Comparison of ENCODE assay signal across 1 cellular context in the genomic region with DNA sequence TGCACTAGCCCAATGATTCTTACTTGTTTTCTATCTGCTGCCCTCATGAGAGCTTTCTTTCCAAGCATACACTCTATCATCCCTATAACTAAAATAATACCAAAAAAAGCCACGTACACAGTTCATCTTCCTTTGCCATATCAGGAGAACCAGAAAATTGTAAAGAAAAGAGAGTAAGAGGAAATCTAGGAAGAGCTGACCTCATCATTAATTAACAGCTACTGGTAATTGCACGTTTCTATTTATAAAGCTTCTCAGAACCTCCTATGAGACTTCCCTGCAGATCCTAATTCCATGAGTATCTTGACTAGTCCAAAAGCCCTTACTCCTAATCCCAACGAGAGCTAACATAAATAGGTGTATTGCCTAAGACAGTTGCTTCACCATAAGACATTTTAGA.
A peak's percentile ranks its signal among the peaks of the same experiment; 100 is the strongest.
TF ChIP-seq lines count a peak whose summit lies in the region.

No MANE protein-coding gene starts in this region.

TF ChIP-seq in HepG2, 621 proteins besides CTCF, POLR2A, EP300 and RAD21 (continued from another document):
- TF ChIP-seq ZNF572 (CRISPR knock-in tag; IDR thresholded peaks at IDR 0.05) (no peak), MAFK (conservative IDR thresholded peaks at IDR 0.05 in 1 of 2, IDR thresholded peaks at IDR 0.05 in 1 of 2; ENCODE audit: low read length in 2 of 2) (peak; percentile 73 to 88; a peak in 3 of 4 replicates), MAFF (IDR thresholded peaks at IDR 0.05; ENCODE audit: low read depth, low read length) (peak; percentile 79)
TF ChIP-seq in HepG2: peak in this region for 2.
